In the genomic region with DNA sequence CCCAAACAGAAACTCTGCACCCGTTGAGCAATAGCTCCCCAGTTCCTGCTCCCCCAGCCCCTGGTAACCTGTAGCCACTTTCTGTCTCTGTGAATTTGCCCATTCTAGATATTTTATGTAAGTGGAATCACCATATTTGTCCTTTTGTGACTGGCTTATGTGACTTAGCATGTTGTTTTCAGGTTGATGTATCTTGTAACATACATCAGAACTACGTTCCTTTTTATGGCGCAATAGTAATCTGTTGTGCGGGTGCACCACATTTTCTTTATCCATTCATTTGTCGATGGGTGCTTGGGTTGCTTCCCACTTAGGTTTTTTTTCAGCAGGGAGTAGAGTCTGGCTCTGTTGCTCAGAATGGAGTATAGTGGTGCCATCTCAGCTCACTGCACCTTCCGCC, we compare ENCODE assay signal across 23 cellular contexts. TPM values are rescaled to one million over a fixed set of nuclear protein-coding genes. Genes with fewer than 3 reads are reported as not detected.
"Had no signal": no experiment of that assay in that cellular context is flagged by ENCODE, and none has a peak within 500 bp of the region (broad histone marks: within the 10 kb centered on the region; RNA-seq: fewer than 3 reads in every experiment).

No MANE protein-coding gene starts in this region.

- H2AFZ ChIP-seq: hepatocyte had no signal

- FAIRE-seq: endometrium, frontal cortex, islet of Langerhans, keratinocyte had no signal

- H3K27ac ChIP-seq: colonic mucosa, esophagus muscularis mucosa, foreskin keratinocyte, gastroesophageal sphincter, heart left ventricle, hepatocyte, left lung, lower lobe of right lung had no signal

- H3K4me1 Mint-ChIP-seq: endodermal cell had no signal

- H3K9me3 Mint-ChIP-seq: dendritic cell treated with granulocyte-macrophage colony-stimulating factor and Interleukin-4, amounts not matched to agents 40 ng/mL and 50 ng/mL, for 4 days; effector memory CD8-positive, alpha-beta T cell had no signal

- H3K4me3 ChIP-seq: colonic mucosa, esophagus muscularis mucosa, gastroesophageal sphincter, heart left ventricle, hepatocyte, left lung, lower lobe of right lung had no signal

- DNase-seq: colonic mucosa; cortex of kidney; effector CD8-positive, alpha-beta T cell; effector memory CD8-positive, alpha-beta T cell; endodermal cell; foreskin keratinocyte; heart left ventricle; hypothalamus; left cardiac atrium; left lung; left ventricle myocardium superior; lower lobe of right lung; mesenchymal stem cell; midbrain; naive thymus-derived CD4-positive, alpha-beta T cell had no signal

- H3K36me3 ChIP-seq: colonic mucosa, esophagus muscularis mucosa, gastroesophageal sphincter, heart left ventricle, left lung, lower lobe of right lung had no signal

- H3K4me3 Mint-ChIP-seq: dendritic cell treated with granulocyte-macrophage colony-stimulating factor and Interleukin-4, amounts not matched to agents 40 ng/mL and 50 ng/mL, for 4 days; effector memory CD8-positive, alpha-beta T cell; endodermal cell; naive thymus-derived CD4-positive, alpha-beta T cell had no signal

- H3K36me3 Mint-ChIP-seq: naive thymus-derived CD4-positive, alpha-beta T cell had no signal

- H3K27ac Mint-ChIP-seq: dendritic cell treated with granulocyte-macrophage colony-stimulating factor and Interleukin-4, amounts not matched to agents 40 ng/mL and 50 ng/mL, for 4 days; effector memory CD8-positive, alpha-beta T cell; endodermal cell; naive thymus-derived CD4-positive, alpha-beta T cell had no signal

- ATAC-seq: effector memory CD8-positive, alpha-beta T cell; foreskin keratinocyte; gastroesophageal sphincter; heart left ventricle; left cardiac atrium; left lung; left ventricle myocardium superior; lower lobe of right lung; naive thymus-derived CD4-positive, alpha-beta T cell had no signal

- H3K79me2 ChIP-seq: hepatocyte had no signal

- H3K9me3 ChIP-seq: colonic mucosa, esophagus muscularis mucosa, gastroesophageal sphincter, heart left ventricle, left lung, lower lobe of right lung had no signal

- H3K4me1 ChIP-seq: colonic mucosa, esophagus muscularis mucosa, foreskin keratinocyte, gastroesophageal sphincter, heart left ventricle, left lung, lower lobe of right lung had no signal

- H3K4me2 ChIP-seq: hepatocyte had no signal

RNA-seq across cellular contexts. Expression of a gene that starts 56.1 kb away (rescaled TPM):
- total RNA-seq: endodermal cell; lower lobe of right lung; naive thymus-derived CD4-positive, alpha-beta T cell had no signal
- polyA plus RNA-seq: naive thymus-derived CD4-positive, alpha-beta T cell had no signal
